In the genomic region with DNA sequence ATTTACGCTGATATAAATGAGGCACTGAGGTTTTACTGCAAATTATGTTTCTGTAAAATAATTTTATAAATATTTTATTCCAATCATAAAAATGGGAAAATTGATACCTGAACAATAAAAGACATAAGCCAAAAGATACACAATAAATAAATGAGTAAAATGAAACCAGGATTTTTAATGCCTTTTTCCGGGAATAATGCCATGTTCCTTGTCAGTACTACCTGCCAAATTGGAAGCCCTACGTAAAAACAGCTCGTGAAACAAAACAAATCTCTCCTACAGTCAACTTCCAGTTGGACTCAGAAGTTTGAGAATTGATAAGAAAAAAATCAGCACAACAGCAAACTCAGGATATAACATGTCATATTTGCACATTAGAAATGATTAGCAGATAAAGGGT, we compare ENCODE assay signal across 17 cellular contexts. TPM values are rescaled to one million over a fixed set of nuclear protein-coding genes. Genes with fewer than 3 reads are reported as not detected.
DNase-seq lines count a peak whose midpoint lies in the region; FAIRE-seq and TF ChIP-seq lines count a peak whose summit lies in the region.
"Had no signal": no experiment of that assay in that cellular context is flagged by ENCODE, and none has a peak within 500 bp of the region (broad histone marks: within the 10 kb centered on the region; RNA-seq: fewer than 3 reads in every experiment).

No MANE protein-coding gene starts in this region.

- peak; percentile 80 for FAIRE-seq in islet of Langerhans (lab: Jason Lieb, UNC)
- FAIRE-seq: A549 had no signal

- no peaks in the 10 kb centered on the region for H3K27me3 ChIP-seq in sigmoid colon
- H3K27me3 ChIP-seq: Peyer's patch had no signal

- no peak overlapping the region for H3K4me3 ChIP-seq in sigmoid colon
- H3K4me3 ChIP-seq: A549, HAP-1, Peyer's patch had no signal

- H3K36me3 ChIP-seq in sigmoid colon, result no peaks in the 10 kb centered on the region
- H3K36me3 ChIP-seq: HAP-1, Peyer's patch had no signal

- intact Hi-C loops in sigmoid colon (cut with DNase I), result no loop called here

- DNase-seq in NCI-H1092 treated with DMSO at 0.1 percent for 48 hours (lab: John Stamatoyannopoulos, UW) (peak; percentile 80), NCI-H446 treated with DMSO at 0.1 percent for 48 hours (lab: John Stamatoyannopoulos, UW) (peak; percentile 54), inferior parietal cortex (ENCODE audit: extremely low spot score) (no peak), sigmoid colon (no peak), HCEC 1CT (no peak), glomerular visceral epithelial cell (ENCODE audit: extremely low spot score) (no peak)
- DNase-seq: Caco-2, DMS53, NCI-H1694, NCI-H345, NCI-H748 treated with DMSO at 0.1 percent for 48 hours, Peyer's patch, Right ventricle myocardium superior had no signal

- TF ChIP-seq CTCF in 22Rv1 (IDR thresholded peaks at IDR 0.05), result no peak
- TF ChIP-seq CTCF in sigmoid colon (IDR thresholded peaks at IDR 0.05), result no peak

- no peaks in the 10 kb centered on the region for H3K4me1 ChIP-seq in sigmoid colon
- H3K4me1 ChIP-seq: A549, HAP-1 had no signal

- peak overlapping the region; percentile 87 for H3K27ac ChIP-seq in 22Rv1
- no peak overlapping the region for H3K27ac ChIP-seq in sigmoid colon
- H3K27ac ChIP-seq: A549, Peyer's patch had no signal

- H3K9me3 ChIP-seq in sigmoid colon, result peaks cover 0 to 4% (median 1%) of the 10 kb centered on the region in 4 donors
- H3K9me3 ChIP-seq: A549, Caco-2, Peyer's patch had no signal

- TF ChIP-seq POLR2A in sigmoid colon (IDR thresholded peaks at IDR 0.05), result no peak

- 28 to 48% methylated on average over 4 of the region's 4 CpGs for WGBS in sigmoid colon, 2 donors

- TF ChIP-seq EP300 in sigmoid colon (IDR thresholded peaks at IDR 0.05), result no peak

RNA-seq across cellular contexts. Expression of a gene that starts 18.0 kb away (rescaled TPM):
- 1 to 10 TPM in 1 of 4 donors, under 1 TPM in 3; 0.16 to 1.1 (median 0.62) TPM for total RNA-seq in sigmoid colon
- 10 to 100 TPM; 16.6 to 33.5 (median 18.6) TPM for polyA plus RNA-seq in sigmoid colon

Comparison
In these comparisons a context has a peak if more than half of its experiments do, and no peak if none do; other contexts are left out.
1. DNase-seq: peak in NCI-H1092 treated with DMSO at 0.1 percent for 48 hours (single experiment) and NCI-H446 treated with DMSO at 0.1 percent for 48 hours (single experiment); none in inferior parietal cortex (single experiment), sigmoid colon (single experiment), HCEC 1CT (single experiment) and glomerular visceral epithelial cell (single experiment).